Comparison of ENCODE assay signal across 23 cellular contexts in genomic region chr21:32481875-32482408, GRCh38.
"Had no signal": no experiment of that assay in that cellular context is flagged by ENCODE, and none has a peak within 500 bp of the region (broad histone marks: within the 10 kb centered on the region; RNA-seq: fewer than 3 reads in every experiment).

No MANE protein-coding gene starts in this region.

- H3K27me3 ChIP-seq: right lobe of liver, upper lobe of left lung had no signal

- H3K36me3 ChIP-seq: right lobe of liver had no signal

- ATAC-seq: activated naive CD8-positive, alpha-beta T cell treated with anti-CD3 and anti-CD28 coated beads, Interleukin-2, amount 50 U/mL, for 24 hours; left cardiac atrium; left ventricle myocardium superior; naive thymus-derived CD8-positive, alpha-beta T cell; right lobe of liver had no signal

- H3K9me3 ChIP-seq: right lobe of liver, upper lobe of left lung had no signal

- H3K27me3 Mint-ChIP-seq: activated naive CD4-positive, alpha-beta T cell treated with anti-CD3 and anti-CD28 coated beads, Interleukin-2, amount 50 U/mL, for 24 hours; activated naive CD8-positive, alpha-beta T cell treated with anti-CD3 and anti-CD28 coated beads, Interleukin-2, amount 50 U/mL, for 24 hours; naive thymus-derived CD8-positive, alpha-beta T cell; stimulated activated naive CD8-positive, alpha-beta T cell treated with anti-CD3 and anti-CD28 coated beads, Interleukin-15, Interleukin-2, amounts not matched to agents 100 ng/mL and 50 ng/mL, for 24 hours had no signal

- H3K9me3 Mint-ChIP-seq: activated naive CD4-positive, alpha-beta T cell treated with anti-CD3 and anti-CD28 coated beads, Interleukin-2, amount 50 U/mL, for 24 hours; activated naive CD8-positive, alpha-beta T cell treated with anti-CD3 and anti-CD28 coated beads, Interleukin-2, amount 50 U/mL, for 24 hours; activated T-helper 1 cell treated with anti-CD3 and anti-CD28 coated beads, Interleukin-12 subunit alpha, Interleukin-12 subunit beta, Interleukin-2, Interleukin-4 antibody, amounts not matched to agents 30 ng/mL and 10 ng/mL and 1 ng/mL, durations not matched to agents 14 hours and 24 hours and 36 hours; naive thymus-derived CD8-positive, alpha-beta T cell; stimulated activated naive CD8-positive, alpha-beta T cell treated with anti-CD3 and anti-CD28 coated beads, Interleukin-15, Interleukin-2, amounts not matched to agents 100 ng/mL and 50 ng/mL, for 24 hours had no signal

- H3K27ac ChIP-seq: right lobe of liver, VCaP had no signal

- DNase-seq: activated CD4-positive, alpha-beta T cell treated with anti-CD3 and anti-CD28 coated beads for 4 hours; activated CD4-positive, alpha-beta T cell treated with anti-CD3 and anti-CD28 coated beads, Interleukin-2, amount 50 U/mL, for 4 hours; activated naive CD8-positive, alpha-beta T cell treated with anti-CD3 and anti-CD28 coated beads, Interleukin-2, amount 50 U/mL, for 24 hours; activated T-cell treated with anti-CD3 and anti-CD28 coated beads, Interleukin-2, amount 50 U/mL, for 1 hour; amygdala; dermis blood vessel endothelial cell; effector CD8-positive, alpha-beta T cell; islet precursor cell; left cardiac atrium; left ventricle myocardium superior; naive thymus-derived CD8-positive, alpha-beta T cell; right lobe of liver; stimulated activated CD4-positive, alpha-beta T cell treated with anti-CD3 and anti-CD28 coated beads, Interleukin-12 subunit alpha, Interleukin-12 subunit beta, amount 100 ng/mL, for 4 hours; stimulated activated CD4-positive, alpha-beta T cell treated with anti-CD3 and anti-CD28 coated beads, Interleukin-4, amount 100 ng/mL, for 1 hour; upper lobe of left lung had no signal

- H3K4me1 ChIP-seq: right lobe of liver had no signal

- H3K27ac Mint-ChIP-seq: activated naive CD4-positive, alpha-beta T cell treated with anti-CD3 and anti-CD28 coated beads, Interleukin-2, amount 50 U/mL, for 24 hours; activated naive CD8-positive, alpha-beta T cell treated with anti-CD3 and anti-CD28 coated beads, Interleukin-2, amount 50 U/mL, for 24 hours; activated T-helper 1 cell treated with anti-CD3 and anti-CD28 coated beads, Interleukin-12 subunit alpha, Interleukin-12 subunit beta, Interleukin-2, Interleukin-4 antibody, amounts not matched to agents 30 ng/mL and 10 ng/mL and 1 ng/mL, durations not matched to agents 14 hours and 24 hours and 36 hours; stimulated activated naive CD8-positive, alpha-beta T cell treated with anti-CD3 and anti-CD28 coated beads, Interleukin-15, Interleukin-2, amounts not matched to agents 100 ng/mL and 50 ng/mL, for 24 hours had no signal

- H3K4me3 ChIP-seq: right lobe of liver, upper lobe of left lung had no signal

- FAIRE-seq: colon, endometrium, frontal cortex, TTC549 had no signal

- H3K4me3 Mint-ChIP-seq: activated naive CD4-positive, alpha-beta T cell treated with anti-CD3 and anti-CD28 coated beads, Interleukin-2, amount 50 U/mL, for 24 hours; activated naive CD8-positive, alpha-beta T cell treated with anti-CD3 and anti-CD28 coated beads, Interleukin-2, amount 50 U/mL, for 24 hours; activated T-helper 1 cell treated with anti-CD3 and anti-CD28 coated beads, Interleukin-12 subunit alpha, Interleukin-12 subunit beta, Interleukin-2, Interleukin-4 antibody, amounts not matched to agents 30 ng/mL and 10 ng/mL and 1 ng/mL, durations not matched to agents 14 hours and 24 hours and 36 hours; naive thymus-derived CD8-positive, alpha-beta T cell; stimulated activated naive CD8-positive, alpha-beta T cell treated with anti-CD3 and anti-CD28 coated beads, Interleukin-15, Interleukin-2, amounts not matched to agents 100 ng/mL and 50 ng/mL, for 24 hours had no signal
